11 cellular contexts compared by ENCODE assay signal in the genomic region with DNA sequence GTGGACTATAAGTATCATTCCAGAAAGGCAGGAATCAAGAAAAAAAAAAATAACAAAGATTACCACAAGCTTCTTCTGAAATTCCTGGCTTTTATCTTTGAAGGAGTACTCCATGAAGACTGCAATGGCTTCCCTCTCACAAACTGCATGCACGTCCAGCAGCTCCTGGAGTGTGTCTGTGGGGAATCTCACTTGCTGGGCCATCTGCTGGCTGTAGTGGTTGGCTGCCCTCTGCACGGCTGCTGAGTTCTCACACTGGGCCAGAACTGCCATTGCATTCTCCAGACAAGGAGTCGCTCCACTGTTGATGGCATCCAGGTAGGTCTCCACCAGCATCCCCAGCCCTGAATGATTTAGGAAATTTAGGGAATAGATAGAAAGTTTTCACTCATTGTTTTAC. TPM values are rescaled to one million over a fixed set of nuclear protein-coding genes. Genes with fewer than 3 reads are reported as not detected.
DNase-seq lines count a peak whose midpoint lies in the region; ATAC-seq, FAIRE-seq and TF ChIP-seq lines count a peak whose summit lies in the region.
"Had no signal": no experiment of that assay in that cellular context is flagged by ENCODE, and none has a peak within 500 bp of the region (broad histone marks: within the 10 kb centered on the region; RNA-seq: fewer than 3 reads in every experiment).

No MANE protein-coding gene starts in this region.

- H3K4me3 ChIP-seq in astrocyte of the spinal cord (ENCODE audit: low read depth, low read length), result no peak overlapping the region
- H3K4me3 ChIP-seq in small intestine (ENCODE audit: low read depth in 1 of 2, low read length in 2 of 2), result no peak overlapping the region

- in situ Hi-C loops in astrocyte of the spinal cord (cut with HindIII; ENCODE audit: low sequenced_read_pairs), result no loop called here

- DNase-seq in DMS 273 (lab: John Stamatoyannopoulos, UW; ENCODE audit: unreplicated experiment), result peak; percentile 19
- DNase-seq in DMS 273 treated with DMSO at 0.1 percent for 48 hours (lab: John Stamatoyannopoulos, UW), result no peak
- peak; percentile 8 for DNase-seq in astrocyte of the spinal cord (ENCODE audit: low read depth, low spot score)
- peak; percentile 19 for DNase-seq in iPS-NIHi11 (ENCODE audit: low spot score)
- peak; percentile 27 for DNase-seq in small intestine
- DNase-seq in NCI-H1092 treated with DMSO at 0.1 percent for 48 hours (lab: John Stamatoyannopoulos, UW), result no peak
- DNase-seq in GF-D8 (lab: John Stamatoyannopoulos, UW), result no peak
- DNase-seq: activated CD4-positive, alpha-beta T cell treated with anti-CD3 and anti-CD28 coated beads, Interleukin-2, amount 50 U/mL, for 1 hour; naive B cell had no signal

- no peaks in the 10 kb centered on the region for H3K27me3 ChIP-seq in small intestine (ENCODE audit: control insufficient read depth in 2 of 2, insufficient read depth in 2 of 2, low read length in 2 of 2)

- H3K4me1 ChIP-seq in small intestine (ENCODE audit: control insufficient read depth in 2 of 2, insufficient read depth in 1 of 2, low read depth in 1 of 2, low read length in 1 of 2), result no peaks in the 10 kb centered on the region

- TF ChIP-seq CTCF in astrocyte of the spinal cord (IDR thresholded peaks at IDR 0.05; ENCODE audit: low read depth, low read length), result peak; percentile 36

- H3K9me3 ChIP-seq in small intestine (ENCODE audit: control insufficient read depth, low read depth), result no peaks in the 10 kb centered on the region

- H3K36me3 ChIP-seq in small intestine (ENCODE audit: control insufficient read depth in 2 of 2, insufficient read depth in 2 of 2, low read length in 2 of 2), result no peaks in the 10 kb centered on the region

- whole genome bisulfite sequencing in small intestine, 3 donors, result 43 to 65% (median 48%) methylated on average over 3 of the region's 3 CpGs

- no peak for FAIRE-seq in small intestine (lab: Jason Lieb, UNC)

- no peak for ATAC-seq in HG03521 (IDR thresholded peaks at IDR 0.05; ENCODE audit: unreplicated experiment)

- no peak overlapping the region for H3K27ac ChIP-seq in small intestine (ENCODE audit: low read depth in 1 of 2, low read length in 1 of 2)
- H3K27ac ChIP-seq: 22Rv1 had no signal

RNA-seq across cellular contexts. Expression of gene GBP2, which starts 23.3 kb away (rescaled TPM):
- polyA plus RNA-seq in small intestine, result 10 to 100 TPM; 44.9 to 90.8 (median 71.6) TPM

RNA-seq across cellular contexts. Expression of gene GBP7, which starts 26.6 kb away (rescaled TPM):
- not detected for polyA plus RNA-seq in small intestine

RNA-seq across cellular contexts. Expression of gene GBP4, which starts 49.5 kb away (rescaled TPM):
- 10 to 100 TPM in 1 of 3 donors, 1 to 10 TPM in 2; 2.5 to 15.7 (median 5.9) TPM for polyA plus RNA-seq in small intestine

Comparison
In these comparisons a context has a peak if more than half of its experiments do, and no peak if none do; other contexts are left out.
1. DNase-seq: peak in DMS 273 (single experiment), astrocyte of the spinal cord (single experiment), iPS-NIHi11 (single experiment) and small intestine (single experiment); none in DMS 273 treated with DMSO at 0.1 percent for 48 hours (single experiment), NCI-H1092 treated with DMSO at 0.1 percent for 48 hours (single experiment) and GF-D8 (single experiment).